Comparison of ENCODE assay signal across 8 cellular contexts in the genomic region with DNA sequence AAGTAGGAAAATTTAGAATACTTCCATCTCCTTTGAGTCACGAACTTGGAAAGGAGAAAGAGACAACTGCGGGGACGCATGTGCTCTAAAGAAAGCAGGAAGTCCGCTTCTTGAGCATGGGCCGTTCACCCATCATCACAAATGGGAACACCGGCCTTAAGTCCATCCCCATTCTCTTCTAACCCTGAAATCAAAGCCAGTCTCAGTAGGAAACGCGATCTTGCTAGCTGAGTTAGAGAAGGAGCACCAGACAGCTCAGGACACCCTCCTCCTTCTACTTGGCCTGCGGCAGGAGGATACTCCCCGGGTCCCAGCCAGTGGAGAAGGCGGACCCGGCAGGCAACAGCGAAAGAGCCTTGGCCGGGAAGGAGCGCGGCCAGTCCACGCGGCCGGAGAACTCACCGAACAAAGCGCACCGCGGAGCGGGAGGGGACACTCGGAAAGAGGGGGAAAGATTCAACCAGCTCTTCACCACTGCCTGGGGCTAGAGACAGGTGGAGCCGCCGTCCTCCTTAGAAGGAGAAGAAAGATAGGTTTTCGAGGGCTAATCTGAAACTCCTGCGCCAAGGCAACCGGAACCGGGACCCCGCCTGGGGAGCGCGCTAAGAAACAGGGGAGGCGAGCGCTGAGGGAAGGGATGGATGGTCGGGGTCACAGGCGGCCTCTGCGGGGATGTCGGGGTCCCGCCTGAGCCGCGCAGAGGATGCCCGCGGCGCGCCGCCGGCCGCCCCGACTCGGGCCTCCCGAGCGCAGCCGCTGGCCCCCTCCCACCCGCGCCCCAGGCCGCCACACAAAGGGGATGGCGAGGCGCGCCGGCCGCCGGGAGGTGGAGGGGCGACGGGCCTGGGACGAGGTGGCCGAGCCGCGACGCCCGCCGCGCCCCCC. TPM values are rescaled to one million over a fixed set of nuclear protein-coding genes. Genes with fewer than 3 reads are reported as not detected.
DNase-seq lines count a peak whose midpoint lies in the region; ATAC-seq and TF ChIP-seq lines count a peak whose summit lies in the region.

No MANE protein-coding gene starts in this region.

- H3K9ac ChIP-seq in SK-N-MC (ENCODE audit: insufficient read length) = peak overlapping the region; percentile 73

- H3K36me3 ChIP-seq in SK-N-MC (ENCODE audit: insufficient read depth, low read length) (no peaks in the 10 kb centered on the region), adrenal gland (replicated peaks in 1 of 2) (no peaks in the 10 kb centered on the region), psoas muscle (ENCODE audit: insufficient read depth in 1 of 2, low read depth in 1 of 2) (no peaks in the 10 kb centered on the region)

- H3K4me1 ChIP-seq in adrenal gland (replicated peaks in 1 of 2) (peaks cover 0 to 11% of the 10 kb centered on the region in 2 donors), right cardiac atrium (ENCODE audit: control insufficient read depth, insufficient read depth, low read length) (no peaks in the 10 kb centered on the region), psoas muscle (peaks cover 25% of the 10 kb centered on the region)

- H3K27ac ChIP-seq in SK-N-MC (no peak overlapping the region), adrenal gland (peak overlapping the region; percentile 81 to 98 (median 91)), right cardiac atrium (ENCODE audit: low read length) (peak overlapping the region; percentile 72), psoas muscle (peak overlapping the region; percentile 90)

- TF ChIP-seq POLR2A in adrenal gland (IDR thresholded peaks at IDR 0.05) = peak in 1 of 2 donors; percentile 45

- TF ChIP-seq CTCF in adrenal gland (IDR thresholded peaks at IDR 0.05) = no peak
- no peak for TF ChIP-seq CTCF in psoas muscle (IDR thresholded peaks at IDR 0.05)

- ATAC-seq in GM19468 (IDR thresholded peaks at IDR 0.05; ENCODE audit: extremely low read depth, unreplicated experiment) = peak; percentile 1
- ATAC-seq in right cardiac atrium = peak; percentile 34 to 44
- peak in 2 of 4 donors; percentile 7 to 14 for ATAC-seq in psoas muscle

- intact Hi-C loops in adrenal gland (cut with DNase I) = loop anchor here (10.0 kb wide), 1 partner anchor 171 kb away; no protein-coding TSS in a partner anchor
- intact Hi-C loops in right cardiac atrium (cut with DNase I) = no loop called here
- intact Hi-C loops in psoas muscle (cut with DNase I) = loop anchor here (5.0 to 10.0 kb wide), 2 partner anchors 149 to 151 kb away; no protein-coding TSS in a partner anchor

- no peaks in the 10 kb centered on the region for H3K27me3 ChIP-seq in adrenal gland
- no peaks in the 10 kb centered on the region for H3K27me3 ChIP-seq in right cardiac atrium (ENCODE audit: control insufficient read depth, insufficient read depth)
- no peaks in the 10 kb centered on the region for H3K27me3 ChIP-seq in psoas muscle (ENCODE audit: insufficient read depth in 3 of 3, low read length in 2 of 3)

- H3K9me3 ChIP-seq in SK-N-MC (ENCODE audit: low read depth, low read length) (no peaks in the 10 kb centered on the region), adrenal gland (replicated peaks in 1 of 3) (no peaks in the 10 kb centered on the region), right cardiac atrium (ENCODE audit: control insufficient read depth, low read length) (no peaks in the 10 kb centered on the region), psoas muscle (no peaks in the 10 kb centered on the region)

- H3K4me3 ChIP-seq in SK-N-MC = peak overlapping the region; percentile 82
- peak overlapping the region in 3 of 4 donors; percentile 57 to 98 (median 94) for H3K4me3 ChIP-seq in adrenal gland
- H3K4me3 ChIP-seq in right cardiac atrium (ENCODE audit: low read length) = peak overlapping the region; percentile 59
- H3K4me3 ChIP-seq in psoas muscle = peak overlapping the region; percentile 90

- 0 to 2% (median 1%) methylated on average over 15 to 74 of the region's 74 CpGs for WGBS in adrenal gland, 4 donors
- under 1% methylated on average over 74 of the region's 74 CpGs for WGBS in right cardiac atrium
- WGBS in psoas muscle, 3 donors = 1% methylated on average over 48 to 74 of the region's 74 CpGs

- DNase-seq in EH (ENCODE audit: low read depth) (peak; percentile 84), HK-2 (ENCODE audit: unreplicated experiment) (peak; percentile 55), SK-N-MC (ENCODE audit: low read depth, low spot score) (no peak), adrenal gland (peak; percentile 52 to 74 (median 61)), right cardiac atrium (peak; percentile 61 to 83 (median 83)), psoas muscle (peak; percentile 59 to 64), NCI-H1436 (lab: John Stamatoyannopoulos, UW) (no peak)

RNA-seq across cellular contexts. Expression of a gene that starts 0.8 kb away (rescaled TPM):
- 10 to 100 TPM in 6 of 8 donors, 1 to 10 TPM in 2; 5.7 to 34.5 (median 18.1) TPM for total RNA-seq in adrenal gland
- 1 to 10 TPM; 2.7 to 7.0 (median 3.9) TPM for polyA plus RNA-seq in adrenal gland
- total RNA-seq in right cardiac atrium = 10 to 100 TPM; 15.7 to 20.6 (median 19.0) TPM
- 3.5 TPM for polyA plus RNA-seq in right cardiac atrium
- total RNA-seq in psoas muscle = 10 to 100 TPM; 13.3 to 26.6 (median 16.8) TPM
- 1 to 10 TPM; 1.4 to 3.1 (median 1.9) TPM for polyA plus RNA-seq in psoas muscle

Comparison
In these comparisons a context has a peak if more than half of its experiments do, and no peak if none do; other contexts are left out.
1. DNase-seq: peak in EH (single experiment), HK-2 (single experiment), adrenal gland (7 of 7), right cardiac atrium (3 of 3) and psoas muscle (2 of 2); none in SK-N-MC (single experiment) and NCI-H1436 (single experiment).
2. intact Hi-C loops: an anchor here in adrenal gland (10.0 kb wide) and psoas muscle (5.0 to 10.0 kb wide); none called in right cardiac atrium.
3. Peak in every context shown above with its lines, with median percentiles within 50 percentile points of each other: H3K4me3 ChIP-seq.